In the genomic region with DNA sequence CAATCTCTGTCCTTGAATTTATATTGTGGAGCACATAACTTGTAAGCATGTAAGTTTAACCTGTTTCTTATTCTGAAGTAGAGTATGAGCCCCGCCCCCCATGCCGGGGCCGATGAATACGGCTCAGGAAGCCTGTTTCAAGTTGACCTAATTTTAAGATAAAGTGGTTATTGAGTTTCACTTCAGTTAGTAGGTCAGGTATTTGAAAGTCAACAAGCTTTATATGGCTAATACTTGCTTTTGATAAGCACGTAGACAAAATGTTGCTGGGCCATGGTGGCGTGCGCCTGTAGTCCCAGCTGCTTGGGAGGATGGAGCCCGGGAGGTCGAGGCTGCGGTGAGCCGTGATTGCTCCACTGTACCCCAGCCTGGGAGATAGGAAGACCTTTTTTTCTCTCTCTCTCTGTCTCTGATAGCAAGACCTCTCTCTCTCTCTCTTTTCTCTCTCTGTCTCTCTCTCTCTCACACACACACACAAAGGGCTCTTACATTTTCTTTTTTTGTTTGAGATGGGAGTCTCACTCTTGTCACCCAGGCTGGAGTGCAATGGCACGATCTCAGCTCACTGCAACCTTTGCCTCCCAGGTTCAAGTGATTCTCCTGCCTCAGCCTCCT, we compare ENCODE assay signal across 1 cellular context.
TF ChIP-seq lines count a peak whose summit lies in the region.

No MANE protein-coding gene starts in this region.

TF ChIP-seq in GM23338, 12 proteins besides CTCF, POLR2A, EP300 and RAD21 (continued from another document):
- TF ChIP-seq POLR2AphosphoS5 (IDR thresholded peaks at IDR 0.05; ENCODE audit: low read depth), result no peak
- TF ChIP-seq ZNF331 (CRISPR knock-in tag; IDR thresholded peaks at IDR 0.05; ENCODE audit: low read depth), result no peak
- no peak for TF ChIP-seq EZH2 (IDR thresholded peaks at IDR 0.05; ENCODE audit: low read depth, unreplicated experiment)
- TF ChIP-seq, protein P1, sequence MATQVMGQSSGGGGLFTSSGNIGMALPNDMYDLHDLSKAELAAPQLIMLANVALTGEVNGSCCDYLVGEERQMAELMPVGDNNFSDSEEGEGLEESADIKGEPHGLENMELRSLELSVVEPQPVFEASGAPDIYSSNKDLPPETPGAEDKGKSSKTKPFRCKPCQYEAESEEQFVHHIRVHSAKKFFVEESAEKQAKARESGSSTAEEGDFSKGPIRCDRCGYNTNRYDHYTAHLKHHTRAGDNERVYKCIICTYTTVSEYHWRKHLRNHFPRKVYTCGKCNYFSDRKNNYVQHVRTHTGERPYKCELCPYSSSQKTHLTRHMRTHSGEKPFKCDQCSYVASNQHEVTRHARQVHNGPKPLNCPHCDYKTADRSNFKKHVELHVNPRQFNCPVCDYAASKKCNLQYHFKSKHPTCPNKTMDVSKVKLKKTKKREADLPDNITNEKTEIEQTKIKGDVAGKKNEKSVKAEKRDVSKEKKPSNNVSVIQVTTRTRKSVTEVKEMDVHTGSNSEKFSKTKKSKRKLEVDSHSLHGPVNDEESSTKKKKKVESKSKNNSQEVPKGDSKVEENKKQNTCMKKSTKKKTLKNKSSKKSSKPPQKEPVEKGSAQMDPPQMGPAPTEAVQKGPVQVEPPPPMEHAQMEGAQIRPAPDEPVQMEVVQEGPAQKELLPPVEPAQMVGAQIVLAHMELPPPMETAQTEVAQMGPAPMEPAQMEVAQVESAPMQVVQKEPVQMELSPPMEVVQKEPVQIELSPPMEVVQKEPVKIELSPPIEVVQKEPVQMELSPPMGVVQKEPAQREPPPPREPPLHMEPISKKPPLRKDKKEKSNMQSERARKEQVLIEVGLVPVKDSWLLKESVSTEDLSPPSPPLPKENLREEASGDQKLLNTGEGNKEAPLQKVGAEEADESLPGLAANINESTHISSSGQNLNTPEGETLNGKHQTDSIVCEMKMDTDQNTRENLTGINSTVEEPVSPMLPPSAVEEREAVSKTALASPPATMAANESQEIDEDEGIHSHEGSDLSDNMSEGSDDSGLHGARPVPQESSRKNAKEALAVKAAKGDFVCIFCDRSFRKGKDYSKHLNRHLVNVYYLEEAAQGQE (IDR thresholded peaks at IDR 0.05; ENCODE audit: unreplicated experiment), result no peak
TF ChIP-seq in GM23338: peak in this region for 0.
